In genomic region chr6:30672445-30673253, GRCh38 we compare ENCODE assay signal across 8 cellular contexts. TPM values are rescaled to one million over a fixed set of nuclear protein-coding genes. Genes with fewer than 3 reads are reported as not detected.
A peak's percentile ranks its signal among the peaks of the same experiment; 100 is the strongest.
DNase-seq lines count a peak whose midpoint lies in the region; ATAC-seq and TF ChIP-seq lines count a peak whose summit lies in the region.

TSS of gene DHX16 (minus strand) at chr6:30673006. CDS start at chr6:30672841, 165 bp downstream.

- H3K27ac ChIP-seq in PC-9: no peak within 1 kb of the TSS
- H3K27ac ChIP-seq in mucosa of rectum (ENCODE audit: low read depth in 2 of 2, low read length in 2 of 2): peak within 1 kb of the TSS; percentile 77 to 82

- TF ChIP-seq POLR2A in erythroblast (IDR thresholded peaks at IDR 0.05; ENCODE audit: low read length): peak; percentile 72

- H3K79me2 ChIP-seq in PC-9 (ENCODE audit: low read depth): peaks cover 22% of the 10 kb centered on the region

- peaks cover 17% of the 10 kb centered on the region for H3K4me1 ChIP-seq in PC-9 (replicated peaks; ENCODE audit: insufficient read depth)
- H3K4me1 ChIP-seq in mucosa of rectum (ENCODE audit: control insufficient read depth in 2 of 2, insufficient read depth in 2 of 2, low read length in 2 of 2): peaks cover 10 to 16% of the 10 kb centered on the region in 2 donors

- H4K20me1 ChIP-seq in PC-9 (ENCODE audit: insufficient read depth): no peaks in the 10 kb centered on the region; the same call in none of the 2 replicates

- TF ChIP-seq RAD21 in Ishikawa (IDR thresholded peaks at IDR 0.05; ENCODE audit: low read depth): peak; percentile 60

- H3K27me3 ChIP-seq in PC-9 (ENCODE audit: insufficient read depth, low read depth): no peaks in the 10 kb centered on the region
- no peaks in the 10 kb centered on the region for H3K27me3 ChIP-seq in mucosa of rectum (ENCODE audit: control insufficient read depth in 2 of 2, insufficient read depth in 2 of 2, low read length in 2 of 2)

- peak within 1 kb of the TSS; percentile 85 to 90 for H3K9ac ChIP-seq in mucosa of rectum (ENCODE audit: low read depth in 1 of 2, low read length in 2 of 2)

- peak within 1 kb of the TSS; percentile 94 for H2AFZ ChIP-seq in PC-9

- intact Hi-C loops in PC-9 (cut with micrococcal nuclease; ENCODE audit: unreplicated experiment): loop anchor here (2.0 kb wide), 2 partner anchors 132 to 190 kb away; no protein-coding TSS in a partner anchor

- no peaks in the 10 kb centered on the region for H3K9me3 ChIP-seq in PC-9 (ENCODE audit: insufficient read depth, low read depth)
- no peaks in the 10 kb centered on the region for H3K9me3 ChIP-seq in mucosa of rectum (ENCODE audit: control insufficient read depth in 2 of 2, low read length in 2 of 2)

- BruUV-seq in PC-9 (replicated peaks; lab: Mats Ljungman, UMichigan): TSS peak; percentile 53

- no peaks in the 10 kb centered on the region for H3K9me2 ChIP-seq in PC-9 (ENCODE audit: insufficient read depth)

- H3F3A ChIP-seq in PC-9 (ENCODE audit: insufficient read depth, low read depth): peaks cover 18% of the 10 kb centered on the region; the same call in 1 of the 2 replicates

- peak; percentile 84 for TF ChIP-seq CTCF in PC-9 (conservative IDR thresholded peaks at IDR 0.05)

- no peak for TF ChIP-seq EP300 in Ishikawa (IDR thresholded peaks at IDR 0.05; ENCODE audit: borderline replicate concordance)

- CTCF ChIA-PET in PC-9 (lab: Charles Lee): interaction anchor here (0.5 to 1.2 kb wide), 13 partner anchors 18 to 241 kb away, joined by 3 to 7 read pairs (median 4); partner anchors contain the start of genes MDC1 and NRM

- ATAC-seq in GM21447 (IDR thresholded peaks at IDR 0.05; ENCODE audit: unreplicated experiment): peak; percentile 68

- DNase-seq in D341Med (ENCODE audit: low spot score) (peak; percentile 87), PC-9 (peak; percentile 88 to 96), erythroblast (lab: John Stamatoyannopoulos, UW) (peak; percentile 97)
- DNase-seq in activated T-cell treated with anti-CD3 and anti-CD28 coated beads, Interleukin-2, amount 50 U/mL, for 1 hour: peak; percentile 88
- DNase-seq in stimulated activated CD8-positive, alpha-beta memory T cell treated with anti-CD3 and anti-CD28 coated beads, Interleukin-4, amount 100 ng/mL, for 48 hours: peak; percentile 94

- H3K36me3 ChIP-seq in PC-9 (ENCODE audit: low read depth): no peaks in the 10 kb centered on the region; the same call in 1 of the 2 replicates
- peaks cover 26 to 38% of the 10 kb centered on the region in 2 donors for H3K36me3 ChIP-seq in mucosa of rectum (ENCODE audit: control insufficient read depth in 2 of 2, insufficient read depth in 2 of 2, low read length in 2 of 2)

- H3K4me2 ChIP-seq in PC-9: peak within 1 kb of the TSS; percentile 79

- H3K4me3 ChIP-seq in PC-9: peak within 1 kb of the TSS; percentile 89
- H3K4me3 ChIP-seq in mucosa of rectum (ENCODE audit: low read length in 2 of 2): peak within 1 kb of the TSS; percentile 92

- POLR2A ChIA-PET in PC-9 (lab: Charles Lee; ENCODE audit: unreplicated experiment): interaction anchor here (0.6 to 0.8 kb wide), 4 partner anchors 20 to 187 kb away, joined by 4 to 48 read pairs (median 6); no protein-coding TSS in a partner anchor

TF ChIP-seq in Ishikawa, 13 proteins besides CTCF, POLR2A, EP300 and RAD21:
- TF ChIP-seq USF1 (IDR thresholded peaks at IDR 0.05) (no peak), YY1 (IDR thresholded peaks at IDR 0.05; ENCODE audit: low read depth) (peak; percentile 56; the same call in 1 of the 2 replicates), MAX (IDR thresholded peaks at IDR 0.05) (peak; percentile 22), TCF12 (IDR thresholded peaks at IDR 0.05; ENCODE audit: low read depth) (peak; percentile 72; the same call in 1 of the 2 replicates), TAF1 (IDR thresholded peaks at IDR 0.05; ENCODE audit: low read depth) (peak; percentile 75), FOXM1 (IDR thresholded peaks at IDR 0.05; ENCODE audit: borderline replicate concordance, low read depth) (no peak), NFIC (IDR thresholded peaks at IDR 0.05) (no peak)

RNA-seq across cellular contexts. Expression of gene DHX16, which starts in this region (rescaled TPM):
- total RNA-seq in PC-9 (2021): 42.1 and 43.5 TPM in 2 replicates
